In the genomic region with DNA sequence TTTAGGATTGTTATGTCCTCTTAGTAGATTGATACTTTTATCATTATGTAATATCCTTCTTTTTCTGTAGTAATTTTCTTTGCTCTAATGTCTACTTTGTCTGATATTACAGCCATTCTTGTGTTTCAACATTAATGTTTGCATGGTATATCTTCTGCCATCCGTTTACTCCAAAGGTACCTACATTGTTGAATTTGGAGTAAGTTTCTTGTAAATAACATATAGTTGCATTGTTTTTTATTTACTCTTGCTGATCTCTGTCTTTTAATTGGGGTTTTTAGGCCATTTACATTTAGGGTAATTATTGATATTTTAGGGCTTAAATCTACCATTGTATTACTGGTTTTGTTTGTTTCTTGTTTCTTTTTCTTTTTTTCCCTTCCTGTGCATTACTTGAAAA, we compare ENCODE assay signal across 26 cellular contexts.
DNase-seq lines count a peak whose midpoint lies in the region; ATAC-seq, FAIRE-seq and TF ChIP-seq lines count a peak whose summit lies in the region.
"Had no signal": no experiment of that assay in that cellular context is flagged by ENCODE, and none has a peak within 500 bp of the region (broad histone marks: within the 10 kb centered on the region; RNA-seq: fewer than 3 reads in every experiment).

No MANE protein-coding gene starts in this region.

- peak; percentile 30 for FAIRE-seq in islet of Langerhans (lab: Jason Lieb, UNC)
- FAIRE-seq: A549, D721Med, GM12878, GM12892, GM18507 had no signal

- H3K9me3 ChIP-seq in SK-N-SH: peaks cover 7% of the 10 kb centered on the region; the same call in 1 of the 2 replicates
- H3K9me3 ChIP-seq in HEK293 (ENCODE audit: control insufficient read depth, insufficient read depth, low read depth, low read length): 0 out of 2 replicates have a peak, but pooled peaks cover 2% of the 10 kb centered on the region
- H3K9me3 ChIP-seq: A549 had no signal

- H3K4me1 ChIP-seq in SK-N-SH (ENCODE audit: control insufficient read depth in 1 of 2, insufficient read depth in 2 of 2, low read depth in 1 of 2, low read length in 1 of 2) (no peaks in the 10 kb centered on the region), HEK293 (ENCODE audit: control insufficient read depth, insufficient read depth, low read length) (no peaks in the 10 kb centered on the region)
- H3K4me1 ChIP-seq: A549, Caco-2 had no signal

- no peaks in the 10 kb centered on the region for H3K9me2 ChIP-seq in SK-N-SH

- H3K4me1 Mint-ChIP-seq in activated CD4-positive, alpha-beta memory T cell treated with anti-CD3 and anti-CD28 coated beads, Interleukin-2, amount 10 ng/mL, durations not matched to agents 7 days and 5 days: no peaks in the 10 kb centered on the region
- H3K4me1 Mint-ChIP-seq: B cell had no signal

- no peak overlapping the region for H3K9ac ChIP-seq in SK-N-SH
- H3K9ac ChIP-seq: BLaER1 treated with 17β-estradiol and CSF1 and Interleukin-3, amounts not matched to agents 10 nM and 100 nM had no signal

- DNase-seq in SK-N-SH (no peak), NCI-H146 treated with DMSO at 0.1 percent for 48 hours (lab: John Stamatoyannopoulos, UW; ENCODE audit: unreplicated experiment) (no peak)
- no peak for DNase-seq in activated CD4-positive, alpha-beta memory T cell treated with anti-CD3 and anti-CD28 coated beads, Interleukin-2, amount 10 ng/mL, durations not matched to agents 7 days and 5 days
- DNase-seq: AML-193; Caco-2; Calu3; CD4-positive, alpha-beta T cell; CD8-positive, alpha-beta T cell; DMS153; DMS53; DMS79; DND-41; EL; GDM1 had no signal

- H3K4me3 ChIP-seq in SK-N-SH (ENCODE audit: low read depth in 2 of 2, low read length in 1 of 2) (no peak overlapping the region), HEK293 (ENCODE audit: low read depth, low read length) (no peak overlapping the region)
- H3K4me3 ChIP-seq: A549; BLaER1 treated with 17β-estradiol and CSF1 and Interleukin-3, amounts not matched to agents 10 nM and 100 nM; GM12878 had no signal

- H3K9me3 Mint-ChIP-seq in activated CD4-positive, alpha-beta memory T cell treated with anti-CD3 and anti-CD28 coated beads, Interleukin-2, amount 10 ng/mL, durations not matched to agents 7 days and 5 days: no peaks in the 10 kb centered on the region

- no peak for TF ChIP-seq EP300 in SK-N-SH (IDR thresholded peaks at IDR 0.05; ENCODE audit: borderline replicate concordance in 1 of 2, low read depth in 1 of 2, low read length in 1 of 2)

- no peak for TF ChIP-seq RAD21 in SK-N-SH (IDR thresholded peaks at IDR 0.05; ENCODE audit: low read length)

- no peaks in the 10 kb centered on the region for H3F3A ChIP-seq in SK-N-SH (replicated peaks; ENCODE audit: insufficient read depth)

- no peaks in the 10 kb centered on the region for H3K27me3 ChIP-seq in SK-N-SH (ENCODE audit: insufficient read depth)
- H3K27me3 ChIP-seq: BLaER1 treated with 17β-estradiol and CSF1 and Interleukin-3, amounts not matched to agents 10 nM and 100 nM had no signal

- no peak overlapping the region for H3K27ac Mint-ChIP-seq in activated CD4-positive, alpha-beta memory T cell treated with anti-CD3 and anti-CD28 coated beads, Interleukin-2, amount 10 ng/mL, durations not matched to agents 7 days and 5 days
- H3K27ac Mint-ChIP-seq: B cell; CD4-positive, alpha-beta T cell; CD8-positive, alpha-beta T cell had no signal

- H3K36me3 Mint-ChIP-seq in activated CD4-positive, alpha-beta memory T cell treated with anti-CD3 and anti-CD28 coated beads, Interleukin-2, amount 10 ng/mL, durations not matched to agents 7 days and 5 days (ENCODE audit: low read depth): no peaks in the 10 kb centered on the region
- H3K36me3 Mint-ChIP-seq: CD8-positive, alpha-beta T cell had no signal

- POLR2A ChIA-PET in SK-N-SH (lab: Yijun Ruan, JAX) (no interaction called here), HEK293 (lab: Yijun Ruan, JAX) (no interaction called here)
- POLR2A ChIA-PET in activated CD4-positive, alpha-beta memory T cell treated with anti-CD3 and anti-CD28 coated beads, Interleukin-2, amount 10 ng/mL, durations not matched to agents 7 days and 5 days (lab: Charles Lee): no interaction called here

- H4K20me1 ChIP-seq in SK-N-SH (ENCODE audit: insufficient read depth): no peaks in the 10 kb centered on the region
- H4K20me1 ChIP-seq: BLaER1 treated with 17β-estradiol and CSF1 and Interleukin-3, amounts not matched to agents 10 nM and 100 nM had no signal

- no peak overlapping the region for H3K4me3 Mint-ChIP-seq in activated CD4-positive, alpha-beta memory T cell treated with anti-CD3 and anti-CD28 coated beads, Interleukin-2, amount 10 ng/mL, durations not matched to agents 7 days and 5 days
- H3K4me3 Mint-ChIP-seq: B cell; CD4-positive, alpha-beta T cell; CD8-positive, alpha-beta T cell had no signal

- H3K27ac ChIP-seq in SK-N-SH (ENCODE audit: low read depth in 2 of 2, low read length in 1 of 2) (no peak overlapping the region), HEK293 (ENCODE audit: extremely low read depth, low read depth, low read length) (no peak overlapping the region)
- H3K27ac ChIP-seq: 22Rv1; A549; BLaER1 treated with 17β-estradiol and CSF1 and Interleukin-3, amounts not matched to agents 10 nM and 100 nM; C4-2B had no signal

- H3K36me3 ChIP-seq in SK-N-SH (replicated peaks in 1 of 2; ENCODE audit: control insufficient read depth in 1 of 2, insufficient read depth in 2 of 2, low read length in 1 of 2): no peaks in the 10 kb centered on the region
- H3K36me3 ChIP-seq in HEK293 (ENCODE audit: control insufficient read depth in 2 of 2, insufficient read depth in 1 of 2, low read length in 2 of 2): no peaks in the 10 kb centered on the region
- H3K36me3 ChIP-seq: BLaER1 treated with 17β-estradiol and CSF1 and Interleukin-3, amounts not matched to agents 10 nM and 100 nM had no signal

- no peaks in the 10 kb centered on the region for H3K27me3 Mint-ChIP-seq in activated CD4-positive, alpha-beta memory T cell treated with anti-CD3 and anti-CD28 coated beads, Interleukin-2, amount 10 ng/mL, durations not matched to agents 7 days and 5 days
- H3K27me3 Mint-ChIP-seq: B cell had no signal

- WGBS in SK-N-SH (ENCODE audit: low lambda C conversion rate): 16% methylated on average over 1 of the region's 1 CpG

- CTCF ChIA-PET in SK-N-SH (lab: Yijun Ruan, JAX): no interaction called here
- CTCF ChIA-PET in HEK293 (lab: Yijun Ruan, JAX): no interaction called here
- CTCF ChIA-PET in activated CD4-positive, alpha-beta memory T cell treated with anti-CD3 and anti-CD28 coated beads, Interleukin-2, amount 10 ng/mL, durations not matched to agents 7 days and 5 days (lab: Charles Lee): no interaction called here

- no peak for ATAC-seq in SK-N-SH treated with all-trans-retinoic acid at 6 μM for 48 hours
- ATAC-seq: A549; CD8-positive, alpha-beta T cell; GM12878 had no signal

- no peak overlapping the region for H3K4me2 ChIP-seq in SK-N-SH
- H3K4me2 ChIP-seq: A549; BLaER1 treated with 17β-estradiol and CSF1 and Interleukin-3, amounts not matched to agents 10 nM and 100 nM had no signal

- no peaks in the 10 kb centered on the region for H3K79me2 ChIP-seq in SK-N-SH (ENCODE audit: insufficient read depth)

- peak overlapping the region; percentile 52; the same call in 1 of the 2 replicates for H2AFZ ChIP-seq in SK-N-SH (ENCODE audit: low read depth)

- no peak for TF ChIP-seq CTCF in SK-N-SH (IDR thresholded peaks at IDR 0.05)
- TF ChIP-seq CTCF in HEK293 (tag by site-specific recombination; IDR thresholded peaks at IDR 0.05): no peak

TF ChIP-seq in SK-N-SH, 30 proteins besides CTCF, POLR2A, EP300 and RAD21:
- no peak for TF ChIP-seq NFIC (IDR thresholded peaks at IDR 0.05; ENCODE audit: borderline replicate concordance)
- TF ChIP-seq YY1 (IDR thresholded peaks at IDR 0.05; ENCODE audit: low read depth): no peak
- no peak for TF ChIP-seq ELF1 (IDR thresholded peaks at IDR 0.05)
- no peak for TF ChIP-seq MXI1 (IDR thresholded peaks at IDR 0.05; ENCODE audit: low read depth, low read length)

TF ChIP-seq in SK-N-SH treated with all-trans-retinoic acid at 6 μM for 48 hours, 23 proteins besides CTCF, POLR2A, EP300 and RAD21 (continues in another document):
- no peak for TF ChIP-seq RARB (CRISPR knock-in tag; IDR thresholded peaks at IDR 0.05)
- TF ChIP-seq OSR1 (CRISPR knock-in tag; IDR thresholded peaks at IDR 0.05): no peak
- TF ChIP-seq, protein P1, sequence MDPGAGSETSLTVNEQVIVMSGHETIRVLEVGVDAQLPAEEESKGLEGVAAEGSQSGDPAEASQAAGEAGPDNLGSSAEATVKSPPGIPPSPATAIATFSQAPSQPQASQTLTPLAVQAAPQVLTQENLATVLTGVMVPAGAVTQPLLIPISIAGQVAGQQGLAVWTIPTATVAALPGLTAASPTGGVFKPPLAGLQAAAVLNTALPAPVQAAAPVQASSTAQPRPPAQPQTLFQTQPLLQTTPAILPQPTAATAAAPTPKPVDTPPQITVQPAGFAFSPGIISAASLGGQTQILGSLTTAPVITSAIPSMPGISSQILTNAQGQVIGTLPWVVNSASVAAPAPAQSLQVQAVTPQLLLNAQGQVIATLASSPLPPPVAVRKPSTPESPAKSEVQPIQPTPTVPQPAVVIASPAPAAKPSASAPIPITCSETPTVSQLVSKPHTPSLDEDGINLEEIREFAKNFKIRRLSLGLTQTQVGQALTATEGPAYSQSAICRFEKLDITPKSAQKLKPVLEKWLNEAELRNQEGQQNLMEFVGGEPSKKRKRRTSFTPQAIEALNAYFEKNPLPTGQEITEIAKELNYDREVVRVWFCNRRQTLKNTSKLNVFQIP (CRISPR knock-in tag; IDR thresholded peaks at IDR 0.05; ENCODE audit: borderline replicate concordance, low read depth): no peak
- TF ChIP-seq SNAI2 (CRISPR knock-in tag; IDR thresholded peaks at IDR 0.05): no peak
- no peak for TF ChIP-seq ISL1 (CRISPR knock-in tag; IDR thresholded peaks at IDR 0.05)
- TF ChIP-seq ESRRG (CRISPR knock-in tag; IDR thresholded peaks at IDR 0.05): no peak

TF ChIP-seq in HEK293, 187 proteins besides CTCF, POLR2A, EP300 and RAD21:
- TF ChIP-seq SETDB1 (IDR thresholded peaks at IDR 0.05; ENCODE audit: insufficient read length, low read length) (peak; percentile 57), ZNF624 (tag by site-specific recombination; IDR thresholded peaks at IDR 0.05) (no peak)
